Comparison of ENCODE assay signal across 12 cellular contexts in the genomic region with DNA sequence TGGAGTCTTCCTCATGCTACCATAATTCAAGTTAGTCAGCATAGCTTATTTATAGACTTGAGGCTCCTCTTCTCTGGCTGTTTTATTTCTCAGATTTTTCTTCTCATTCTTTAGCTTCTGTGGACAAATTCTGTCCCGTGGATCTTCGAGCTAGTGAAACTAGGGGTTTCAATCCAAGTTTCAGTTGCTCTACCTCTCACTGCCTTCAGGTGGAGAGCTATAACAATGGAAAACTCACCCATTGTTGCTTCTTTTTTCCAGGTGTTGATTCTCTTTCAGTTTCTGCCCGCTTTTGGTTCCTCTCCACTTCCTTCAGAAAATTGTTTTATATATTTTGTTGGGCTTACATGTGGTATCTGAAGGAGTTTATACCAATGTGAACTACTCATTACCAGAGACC.
DNase-seq lines count a peak whose midpoint lies in the region; ATAC-seq and TF ChIP-seq lines count a peak whose summit lies in the region.
"Had no signal": no experiment of that assay in that cellular context is flagged by ENCODE, and none has a peak within 500 bp of the region (broad histone marks: within the 10 kb centered on the region; RNA-seq: fewer than 3 reads in every experiment).

No MANE protein-coding gene starts in this region.

- H3K9me3 ChIP-seq in liver (ENCODE audit: control insufficient read depth in 4 of 4, low read length in 3 of 4) (no peaks in the 10 kb centered on the region), upper lobe of left lung (no peaks in the 10 kb centered on the region)

- DNase-seq in COR-L47 (lab: John Stamatoyannopoulos, UW) (peak; percentile 27), brain microvascular endothelial cell (no peak), hypothalamus (lab: John Stamatoyannopoulos, UW) (no peak), upper lobe of left lung (no peak), NCI-H2081 treated with DMSO at 0.1 percent for 48 hours (lab: John Stamatoyannopoulos, UW) (no peak)
- DNase-seq: NCI-H187 treated with DMSO at 0.1 percent for 48 hours; stimulated activated CD4-positive, alpha-beta T cell treated with anti-CD3 and anti-CD28 coated beads, Interleukin-1b, Interleukin-23, amount 100 ng/mL, for 48 hours; stimulated activated naive B cell treated with anti-CD40 and anti-IgM and Interleukin-4, amounts not matched to agents 10 μg/mL and 1 μg/mL and 100 μg/mL, for 72 hours had no signal

- H3K36me3 ChIP-seq in brain microvascular endothelial cell (replicated peaks) (no peaks in the 10 kb centered on the region), liver (ENCODE audit: control insufficient read depth in 4 of 4, insufficient read depth in 3 of 4, low read depth in 1 of 4, low read length in 3 of 4) (peaks cover 0 to 2% (median 0%) of the 10 kb centered on the region in 4 donors), upper lobe of left lung (no peaks in the 10 kb centered on the region)

- in situ Hi-C loops in brain microvascular endothelial cell (cut with HindIII; ENCODE audit: low pct_ligation_motif_present, low sequenced_read_pairs), result no loop called here

- ATAC-seq in upper lobe of left lung (ENCODE audit: low FRiP score in 2 of 2), result no peak
- ATAC-seq in GM19395 (IDR thresholded peaks at IDR 0.05; ENCODE audit: unreplicated experiment), result no peak
- ATAC-seq: stimulated activated naive B cell treated with anti-CD40 and anti-IgM and Interleukin-4, amounts not matched to agents 10 μg/mL and 1 μg/mL and 100 μg/mL, for 72 hours had no signal

- H3K4me3 ChIP-seq in brain microvascular endothelial cell (ENCODE audit: low read depth, low read length), result no peak overlapping the region
- no peak overlapping the region for H3K4me3 ChIP-seq in liver (ENCODE audit: low read depth in 1 of 3, low read length in 3 of 3)
- H3K4me3 ChIP-seq in upper lobe of left lung, result no peak overlapping the region

- 48% methylated on average over 3 of the region's 3 CpGs for WGBS in liver
- 28 to 45% methylated on average over 3 of the region's 3 CpGs for WGBS in upper lobe of left lung, 2 donors

- H3K4me1 ChIP-seq in liver (ENCODE audit: control insufficient read depth in 4 of 4, insufficient read depth in 4 of 4, low read length in 3 of 4) (no peaks in the 10 kb centered on the region), upper lobe of left lung (no peaks in the 10 kb centered on the region)
- H3K4me1 ChIP-seq: parathyroid adenoma had no signal

- H3K27ac ChIP-seq in brain microvascular endothelial cell (no peak overlapping the region), liver (ENCODE audit: low read depth in 1 of 2, low read length in 2 of 2) (no peak overlapping the region), upper lobe of left lung (no peak overlapping the region)
- H3K27ac ChIP-seq: parathyroid adenoma had no signal

- no peaks in the 10 kb centered on the region for H3K27me3 ChIP-seq in brain microvascular endothelial cell (replicated peaks)
- H3K27me3 ChIP-seq in liver (ENCODE audit: control insufficient read depth in 4 of 4, insufficient read depth in 4 of 4, low read length in 3 of 4), result no peaks in the 10 kb centered on the region
- H3K27me3 ChIP-seq in upper lobe of left lung, result no peaks in the 10 kb centered on the region

- no peak for TF ChIP-seq POLR2A in upper lobe of left lung (IDR thresholded peaks at IDR 0.05)

- TF ChIP-seq EP300 in upper lobe of left lung (IDR thresholded peaks at IDR 0.05), result no peak

- H3K9ac ChIP-seq in liver (ENCODE audit: low read depth in 1 of 2, low read length in 2 of 2), result no peak overlapping the region
- H3K9ac ChIP-seq: parathyroid adenoma had no signal

- peak; percentile 21 to 27 for TF ChIP-seq RAD21 in liver (IDR thresholded peaks at IDR 0.05)

- peak; percentile 48 for TF ChIP-seq CTCF in LNCAP (IDR thresholded peaks at IDR 0.05)
- peak; percentile 18 for TF ChIP-seq CTCF in brain microvascular endothelial cell (IDR thresholded peaks at IDR 0.05; ENCODE audit: low read depth, low read length, missing control alignments)
- no peak for TF ChIP-seq CTCF in liver (IDR thresholded peaks at IDR 0.05; ENCODE audit: low read depth, low read length, missing input control)
- TF ChIP-seq CTCF in upper lobe of left lung (IDR thresholded peaks at IDR 0.05), result peak in 2 of 6 experiments; percentile 14 to 22

TF ChIP-seq in liver, 16 proteins besides CTCF, POLR2A, EP300 and RAD21:
- TF ChIP-seq HNF4A (conservative IDR thresholded peaks at IDR 0.05) (no peak), JUND (IDR thresholded peaks at IDR 0.05) (no peak), HNF4G (IDR thresholded peaks at IDR 0.05) (no peak), GABPA (IDR thresholded peaks at IDR 0.05 in 1 of 2, conservative IDR thresholded peaks at IDR 0.05 in 1 of 2) (no peak), NR2F2 (IDR thresholded peaks at IDR 0.05) (no peak)
- TF ChIP-seq, protein P1, sequence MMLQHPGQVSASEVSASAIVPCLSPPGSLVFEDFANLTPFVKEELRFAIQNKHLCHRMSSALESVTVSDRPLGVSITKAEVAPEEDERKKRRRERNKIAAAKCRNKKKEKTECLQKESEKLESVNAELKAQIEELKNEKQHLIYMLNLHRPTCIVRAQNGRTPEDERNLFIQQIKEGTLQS (IDR thresholded peaks at IDR 0.05), result no peak
